ENCODE assay signal across 11 cellular contexts in the genomic region with DNA sequence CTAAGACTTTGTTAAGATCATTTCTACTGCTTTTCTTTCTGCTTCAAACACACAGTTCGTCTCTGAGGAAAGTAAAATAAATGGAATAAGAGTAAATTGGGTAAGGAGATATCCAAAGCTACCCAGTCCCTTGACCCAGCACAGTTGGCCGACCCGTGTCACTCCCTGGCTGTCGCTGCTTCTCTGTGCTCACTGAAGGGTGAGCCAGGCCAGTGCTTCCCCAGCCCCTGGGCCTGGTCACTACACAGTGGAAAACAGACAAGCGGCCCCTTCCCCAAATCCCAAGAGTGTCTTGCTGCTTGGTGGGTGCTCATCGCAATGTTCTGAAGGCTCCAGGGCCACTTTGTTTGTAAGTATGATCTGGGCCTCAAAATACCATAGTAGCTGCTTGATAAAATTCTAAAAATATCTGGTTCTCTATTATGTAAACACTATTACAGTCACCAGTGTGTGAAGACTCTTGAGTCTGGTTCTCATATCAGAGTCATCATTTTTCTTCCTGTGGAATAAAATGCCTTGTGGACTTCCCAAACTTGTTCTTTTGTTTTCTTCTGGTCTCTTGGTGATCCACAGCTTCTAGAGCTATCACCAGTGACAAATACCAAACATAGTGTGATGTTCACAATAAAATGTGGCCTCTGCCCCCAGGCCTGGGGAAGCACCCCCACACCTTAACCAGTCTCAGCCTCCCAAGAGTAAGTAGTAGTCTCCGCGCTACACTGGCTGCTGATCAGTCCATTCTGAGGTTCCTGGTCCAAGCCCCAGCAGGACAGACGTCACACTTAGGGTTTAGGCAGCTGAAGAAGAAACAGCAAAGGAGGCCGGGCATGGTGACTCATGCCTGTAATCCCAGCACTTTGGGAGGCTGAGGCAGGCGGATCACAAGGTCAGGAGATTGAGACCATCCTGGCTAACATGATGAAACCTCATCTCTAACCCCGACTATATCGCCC.
DNase-seq lines count a peak whose midpoint lies in the region; ATAC-seq and TF ChIP-seq lines count a peak whose summit lies in the region.
"Had no signal": no experiment of that assay in that cellular context is flagged by ENCODE, and none has a peak within 500 bp of the region (broad histone marks: within the 10 kb centered on the region; RNA-seq: fewer than 3 reads in every experiment).

No MANE protein-coding gene starts in this region.

- H3K4me3 ChIP-seq in dorsolateral prefrontal cortex (peak overlapping the region in 25 of 59 donors; percentile 6 to 40 (median 18)), WERI-Rb-1 (ENCODE audit: low read depth, low read length) (no peak overlapping the region), GM23248 (no peak overlapping the region)

- peaks cover 5% of the 10 kb centered on the region; the same call in 1 of the 2 replicates for H3F3A ChIP-seq in GM23248 (ENCODE audit: insufficient read depth)

- H2AFZ ChIP-seq in GM23248: no peak overlapping the region

- H3K4me1 ChIP-seq in GM23248 (ENCODE audit: insufficient read depth): no peaks in the 10 kb centered on the region

- no peaks in the 10 kb centered on the region for H3K79me2 ChIP-seq in GM23248 (ENCODE audit: insufficient read depth)

- H3K27ac Mint-ChIP-seq in stimulated activated naive CD8-positive, alpha-beta T cell treated with anti-CD3 and anti-CD28 coated beads, Interleukin-15, Interleukin-2, amounts not matched to agents 100 ng/mL and 50 ng/mL, for 24 hours: peak overlapping the region; percentile 100
- H3K27ac Mint-ChIP-seq in naive thymus-derived CD8-positive, alpha-beta T cell: peak overlapping the region; percentile 97 to 99 (median 98)
- H3K27ac Mint-ChIP-seq: progenitor cell of endocrine pancreas had no signal

- 82 to 91% methylated on average over 13 of the region's 13 CpGs for WGBS in GM23248 (ENCODE audit: low coverage in 1 of 2, low lambda C conversion rate in 2 of 2, missing lambda C conversion rate in 2 of 2), 2 experiments

- no peak for ATAC-seq in stimulated activated naive CD8-positive, alpha-beta T cell treated with anti-CD3 and anti-CD28 coated beads, Interleukin-15, Interleukin-2, amounts not matched to agents 100 U/mL and 50 U/mL, for 24 hours
- no peak for ATAC-seq in naive thymus-derived CD8-positive, alpha-beta T cell

- no peaks in the 10 kb centered on the region for H3K27me3 Mint-ChIP-seq in stimulated activated naive CD8-positive, alpha-beta T cell treated with anti-CD3 and anti-CD28 coated beads, Interleukin-15, Interleukin-2, amounts not matched to agents 100 ng/mL and 50 ng/mL, for 24 hours
- no peaks in the 10 kb centered on the region for H3K27me3 Mint-ChIP-seq in naive thymus-derived CD8-positive, alpha-beta T cell
- H3K27me3 Mint-ChIP-seq: progenitor cell of endocrine pancreas had no signal

- peak overlapping the region; percentile 76 for H3K4me3 Mint-ChIP-seq in stimulated activated naive CD8-positive, alpha-beta T cell treated with anti-CD3 and anti-CD28 coated beads, Interleukin-15, Interleukin-2, amounts not matched to agents 100 ng/mL and 50 ng/mL, for 24 hours
- peak overlapping the region; percentile 52 to 92 (median 78) for H3K4me3 Mint-ChIP-seq in naive thymus-derived CD8-positive, alpha-beta T cell

- intact Hi-C loops in dorsolateral prefrontal cortex (cut with DNase I): no loop called here

- TF ChIP-seq CTCF in dorsolateral prefrontal cortex (IDR thresholded peaks at IDR 0.05 in 54 of 56, conservative IDR thresholded peaks at IDR 0.05 in 2 of 56; ENCODE audit: low read depth in 1 of 56, partially characterized antibody in 56 of 56) (no peak), WERI-Rb-1 (IDR thresholded peaks at IDR 0.05; ENCODE audit: low read depth, low read length) (no peak)

- no peaks in the 10 kb centered on the region for H3K27me3 ChIP-seq in dorsolateral prefrontal cortex
- no peaks in the 10 kb centered on the region for H3K27me3 ChIP-seq in WERI-Rb-1 (ENCODE audit: insufficient read depth, low read depth, severe bottlenecking)
- no peaks in the 10 kb centered on the region for H3K27me3 ChIP-seq in GM23248 (replicated peaks; ENCODE audit: insufficient read depth)

- H3K9ac ChIP-seq in GM23248: no peak overlapping the region

- POLR2A ChIA-PET in naive thymus-derived CD8-positive, alpha-beta T cell (lab: Charles Lee): interaction anchor here (0.5 to 3.1 kb wide), 16 partner anchors 8 to 106 kb away, joined by 3 to 40 read pairs (median 8); a partner anchor contains a TSS

- no peak for DNase-seq in stimulated activated naive CD8-positive, alpha-beta T cell treated with anti-CD3 and anti-CD28 coated beads, Interleukin-15, Interleukin-2, amounts not matched to agents 100 U/mL and 50 U/mL, for 24 hours
- no peak for DNase-seq in dorsolateral prefrontal cortex
- DNase-seq in naive thymus-derived CD8-positive, alpha-beta T cell: no peak
- DNase-seq in retina: no peak
- DNase-seq in NCI-H345 (lab: John Stamatoyannopoulos, UW): no peak
- no peak for DNase-seq in WERI-Rb-1
- no peak for DNase-seq in GM23248
- DNase-seq: amygdala, COR-L47 had no signal

- H3K9me3 ChIP-seq in WERI-Rb-1 (ENCODE audit: severe bottlenecking) (no peaks in the 10 kb centered on the region), GM23248 (ENCODE audit: low read depth) (no peaks in the 10 kb centered on the region)

- H3K9me2 ChIP-seq in GM23248 (ENCODE audit: insufficient read depth): no peaks in the 10 kb centered on the region

- no peaks in the 10 kb centered on the region; the same call in 1 of the 2 replicates for H3K36me3 ChIP-seq in WERI-Rb-1
- H3K36me3 ChIP-seq in GM23248 (ENCODE audit: low read depth): peaks cover 5% of the 10 kb centered on the region; the same call in 1 of the 2 replicates

- H3K9me3 Mint-ChIP-seq in stimulated activated naive CD8-positive, alpha-beta T cell treated with anti-CD3 and anti-CD28 coated beads, Interleukin-15, Interleukin-2, amounts not matched to agents 100 ng/mL and 50 ng/mL, for 24 hours: no peaks in the 10 kb centered on the region
- H3K9me3 Mint-ChIP-seq in naive thymus-derived CD8-positive, alpha-beta T cell: peaks cover 0 to 10% (median 2%) of the 10 kb centered on the region in 9 donors

- H3K4me1 Mint-ChIP-seq in stimulated activated naive CD8-positive, alpha-beta T cell treated with anti-CD3 and anti-CD28 coated beads, Interleukin-15, Interleukin-2, amounts not matched to agents 100 ng/mL and 50 ng/mL, for 24 hours (ENCODE audit: low read depth): peaks cover 79% of the 10 kb centered on the region
- peaks cover 22 to 52% (median 43%) of the 10 kb centered on the region in 4 donors for H3K4me1 Mint-ChIP-seq in naive thymus-derived CD8-positive, alpha-beta T cell

- in situ Hi-C loops in GM23248 (cut with MboI): no loop called here

- H3K27ac ChIP-seq in dorsolateral prefrontal cortex (peak overlapping the region in 50 of 59 donors; percentile 5 to 84 (median 56)), WERI-Rb-1 (no peak overlapping the region), GM23248 (no peak overlapping the region)

- peaks cover 49% of the 10 kb centered on the region for H3K36me3 Mint-ChIP-seq in stimulated activated naive CD8-positive, alpha-beta T cell treated with anti-CD3 and anti-CD28 coated beads, Interleukin-15, Interleukin-2, amounts not matched to agents 100 ng/mL and 50 ng/mL, for 24 hours (ENCODE audit: low read depth)
- peaks cover 5 to 28% (median 14%) of the 10 kb centered on the region in 3 donors for H3K36me3 Mint-ChIP-seq in naive thymus-derived CD8-positive, alpha-beta T cell

- H3K4me2 ChIP-seq in GM23248 (ENCODE audit: unreplicated experiment): no peak overlapping the region

- H4K20me1 ChIP-seq in GM23248 (ENCODE audit: insufficient read depth): no peaks in the 10 kb centered on the region

Comparison
In these comparisons a context has a peak if more than half of its experiments do, and no peak if none do; other contexts are left out.
1. H3K27ac ChIP-seq: peak in dorsolateral prefrontal cortex (50 of 59); none in WERI-Rb-1 (single experiment) and GM23248 (single experiment).